ENCODE assay signal across 8 cellular contexts in the genomic region with DNA sequence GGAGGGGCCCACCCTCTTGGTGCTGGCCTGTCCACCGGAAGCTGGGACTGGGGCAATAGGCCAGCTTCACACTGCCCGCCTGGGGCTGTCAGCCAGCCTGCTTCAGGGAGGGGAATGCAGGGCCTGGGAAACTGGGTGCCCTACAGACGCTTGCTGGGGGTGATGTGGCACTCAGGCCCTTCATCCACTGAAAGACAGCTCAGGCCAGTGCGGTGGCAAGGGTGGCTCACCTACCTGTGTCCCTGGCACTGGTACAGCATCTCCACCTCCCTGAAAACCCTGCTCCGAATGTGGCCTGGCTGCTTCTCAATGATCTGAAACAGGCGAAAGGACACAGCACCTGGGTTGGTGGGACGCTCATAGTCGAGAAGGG. TPM values are rescaled to one million over a fixed set of nuclear protein-coding genes. Genes with fewer than 3 reads are reported as not detected.
DNase-seq lines count a peak whose midpoint lies in the region; ATAC-seq and TF ChIP-seq lines count a peak whose summit lies in the region.

No MANE protein-coding gene starts in this region.

- H3K27ac ChIP-seq in BLaER1 treated with 17β-estradiol and CSF1 and Interleukin-3, amounts not matched to agents 10 nM and 100 nM = peak overlapping the region; percentile 78 to 94 (median 87); a peak in 18 of 22 replicates
- H3K27ac ChIP-seq in Panc1 (ENCODE audit: low read length) (0 out of 2 replicates have a peak overlapping the region, but pooled peaks have one; percentile 77), neutrophil (peak overlapping the region; percentile 97)

- POLR2A ChIA-PET in Panc1 (lab: Charles Lee) = interaction anchor here (0.7 kb wide), 1 partner anchor 19 kb away, joined by 7 read pairs; no protein-coding TSS in a partner anchor

- TF ChIP-seq CTCF in Panc1 (IDR thresholded peaks at IDR 0.05) = no peak
- TF ChIP-seq CTCF in neutrophil (IDR thresholded peaks at IDR 0.05) = no peak

- no peak for DNase-seq in Panc1 (ENCODE audit: low read depth, low spot score)
- no peak for DNase-seq in effector memory CD8-positive, alpha-beta T cell
- no peak for DNase-seq in NCI-H82 (lab: John Stamatoyannopoulos, UW)
- DNase-seq in T1000 (lab: John Stamatoyannopoulos, UW) = no peak
- no peak for DNase-seq in GM19240 (ENCODE audit: insufficient read length, low spot score)

- no peaks in the 10 kb centered on the region for H3K27me3 Mint-ChIP-seq in effector memory CD8-positive, alpha-beta T cell

- H3K9me3 ChIP-seq in BLaER1 treated with 17β-estradiol and CSF1 and Interleukin-3, amounts not matched to agents 10 nM and 100 nM (replicated peaks in 1 of 11) = no peaks in the 10 kb centered on the region
- H3K9me3 ChIP-seq in Panc1 (ENCODE audit: control insufficient read depth, insufficient read depth, low read depth, low read length) (no peaks in the 10 kb centered on the region), neutrophil (no peaks in the 10 kb centered on the region)

- H3K4me3 Mint-ChIP-seq in effector memory CD8-positive, alpha-beta T cell = peak overlapping the region; percentile 37 to 70

- H3K27me3 ChIP-seq in BLaER1 treated with 17β-estradiol and CSF1 and Interleukin-3, amounts not matched to agents 10 nM and 100 nM = no peaks in the 10 kb centered on the region
- H3K27me3 ChIP-seq in Panc1 (ENCODE audit: control insufficient read depth, insufficient read depth, low read length) = no peaks in the 10 kb centered on the region
- no peaks in the 10 kb centered on the region for H3K27me3 ChIP-seq in neutrophil

- H3K27ac Mint-ChIP-seq in effector memory CD8-positive, alpha-beta T cell = peak overlapping the region; percentile 96

- no peak for ATAC-seq in Panc1
- ATAC-seq in effector memory CD8-positive, alpha-beta T cell (replicated peaks) = no peak
- no peak for ATAC-seq in HG03159 (IDR thresholded peaks at IDR 0.05; ENCODE audit: unreplicated experiment)

- H3K4me2 ChIP-seq in BLaER1 treated with 17β-estradiol and CSF1 and Interleukin-3, amounts not matched to agents 10 nM and 100 nM = peak overlapping the region; percentile 91 to 100 (median 98)

- peak overlapping the region in 3 of 10 experiments; percentile 40 to 55 (median 49); a peak in 5 of 20 replicates for H3K4me3 ChIP-seq in BLaER1 treated with 17β-estradiol and CSF1 and Interleukin-3, amounts not matched to agents 10 nM and 100 nM
- H3K4me3 ChIP-seq in Panc1 (ENCODE audit: low read depth in 2 of 2, low read length in 2 of 2) (no peak overlapping the region), neutrophil (ENCODE audit: low read depth in 1 of 2, low read length in 1 of 2) (peak overlapping the region; percentile 67 to 71)

- H3K4me1 ChIP-seq in BLaER1 treated with 17β-estradiol and CSF1 and Interleukin-3, amounts not matched to agents 10 nM and 100 nM = peaks cover 75 to 86% (median 78%) of the 10 kb centered on the region in 10 experiments
- H3K4me1 ChIP-seq in Panc1 (ENCODE audit: control insufficient read depth, insufficient read depth, low read length) (peaks cover 53% of the 10 kb centered on the region), neutrophil (ENCODE audit: control insufficient read depth in 1 of 2, insufficient read depth in 1 of 2, low read depth in 1 of 2, low read length in 1 of 2) (peaks cover 55 to 69% of the 10 kb centered on the region in 2 experiments)

- intact Hi-C loops in Panc1 (cut with micrococcal nuclease; ENCODE audit: unreplicated experiment) = no loop called here

- H3K4me1 Mint-ChIP-seq in effector memory CD8-positive, alpha-beta T cell (ENCODE audit: low read depth in 2 of 2) = peaks cover 19 to 38% of the 10 kb centered on the region in 2 donors

- CTCF ChIA-PET in Panc1 (lab: Charles Lee) = no interaction called here

- no peaks in the 10 kb centered on the region for H3K9me3 Mint-ChIP-seq in effector memory CD8-positive, alpha-beta T cell

- peaks cover 81 to 97% (median 95%) of the 10 kb centered on the region in 11 experiments for H3K36me3 ChIP-seq in BLaER1 treated with 17β-estradiol and CSF1 and Interleukin-3, amounts not matched to agents 10 nM and 100 nM
- H3K36me3 ChIP-seq in Panc1 (ENCODE audit: control insufficient read depth, insufficient read depth, low read length) (no peaks in the 10 kb centered on the region; the same call in 1 of the 2 replicates), neutrophil (peaks cover 99% of the 10 kb centered on the region)

- H3K9ac ChIP-seq in BLaER1 treated with 17β-estradiol and CSF1 and Interleukin-3, amounts not matched to agents 10 nM and 100 nM = peak overlapping the region; percentile 26 to 86 (median 79); a peak in 15 of 22 replicates

- peaks cover 52 to 98% (median 95%) of the 10 kb centered on the region in 11 experiments for H4K20me1 ChIP-seq in BLaER1 treated with 17β-estradiol and CSF1 and Interleukin-3, amounts not matched to agents 10 nM and 100 nM

- peaks cover 95% of the 10 kb centered on the region for H3K36me3 Mint-ChIP-seq in effector memory CD8-positive, alpha-beta T cell (ENCODE audit: insufficient read depth)

- no TSS peak for BruUV-seq in Panc1 (replicated peaks; lab: Mats Ljungman, UMichigan)

- in situ Hi-C loops in Panc1 (cut with HindIII; ENCODE audit: low pct_unique_long_range_greater_than_20kb, low sequenced_read_pairs) = no loop called here

RNA-seq across cellular contexts. Expression of a gene that starts 7.8 kb away (rescaled TPM):
- 240 TPM for total RNA-seq in Panc1 (2021; ENCODE audit: unreplicated experiment)
- polyA plus RNA-seq in Panc1 (2012; ENCODE audit: insufficient read length) = 278 TPM

RNA-seq across cellular contexts. Expression of a gene that starts 27.7 kb away (rescaled TPM):
- total RNA-seq in Panc1 (2021; ENCODE audit: unreplicated experiment) = 59.6 TPM
- polyA plus RNA-seq in Panc1 (2012; ENCODE audit: insufficient read length) = 178 TPM

RNA-seq across cellular contexts. Expression of a gene that starts 52.9 kb away (rescaled TPM):
- 36.3 TPM for total RNA-seq in Panc1 (2021; ENCODE audit: unreplicated experiment)
- 21.0 TPM for polyA plus RNA-seq in Panc1 (2012; ENCODE audit: insufficient read length)

RNA-seq across cellular contexts. Expression of a gene that starts 53.5 kb away (rescaled TPM):
- 5.4 TPM for total RNA-seq in Panc1 (2021; ENCODE audit: unreplicated experiment)
- 4.7 TPM for polyA plus RNA-seq in Panc1 (2012; ENCODE audit: insufficient read length)

Comparison
In these comparisons a context has a peak if more than half of its experiments do, and no peak if none do; other contexts are left out.
1. H3K4me3 ChIP-seq: peak in neutrophil (2 of 2); none in Panc1 (0 of 2).
2. Peak in every context shown above with its lines, with median percentiles within 50 percentile points of each other: H3K27ac ChIP-seq.